ENCODE assay signal across 1 cellular context in genomic region chr3:122519693-122520092, GRCh38.
TF ChIP-seq lines count a peak whose summit lies in the region.

No MANE protein-coding gene starts in this region.

TF ChIP-seq in HepG2, 621 proteins besides CTCF, POLR2A, EP300 and RAD21:
- TF ChIP-seq ZNF543 (CRISPR knock-in tag; IDR thresholded peaks at IDR 0.05): no peak
- TF ChIP-seq CEBPB (IDR thresholded peaks at IDR 0.05; ENCODE audit: borderline replicate concordance, low read depth, low read length): peak; percentile 17; the same call in 1 of the 2 replicates
- TF ChIP-seq ZNF530 (CRISPR knock-in tag; IDR thresholded peaks at IDR 0.05; ENCODE audit: low read depth): no peak
